ENCODE assay signal across 1 cellular context in genomic region chr9:95005276-95006141, GRCh38.
TF ChIP-seq lines count a peak whose summit lies in the region.

No MANE protein-coding gene starts in this region.

TF ChIP-seq in K562, 482 proteins besides CTCF, POLR2A, EP300 and RAD21 (continued from another document):
- TF ChIP-seq, protein P1, sequence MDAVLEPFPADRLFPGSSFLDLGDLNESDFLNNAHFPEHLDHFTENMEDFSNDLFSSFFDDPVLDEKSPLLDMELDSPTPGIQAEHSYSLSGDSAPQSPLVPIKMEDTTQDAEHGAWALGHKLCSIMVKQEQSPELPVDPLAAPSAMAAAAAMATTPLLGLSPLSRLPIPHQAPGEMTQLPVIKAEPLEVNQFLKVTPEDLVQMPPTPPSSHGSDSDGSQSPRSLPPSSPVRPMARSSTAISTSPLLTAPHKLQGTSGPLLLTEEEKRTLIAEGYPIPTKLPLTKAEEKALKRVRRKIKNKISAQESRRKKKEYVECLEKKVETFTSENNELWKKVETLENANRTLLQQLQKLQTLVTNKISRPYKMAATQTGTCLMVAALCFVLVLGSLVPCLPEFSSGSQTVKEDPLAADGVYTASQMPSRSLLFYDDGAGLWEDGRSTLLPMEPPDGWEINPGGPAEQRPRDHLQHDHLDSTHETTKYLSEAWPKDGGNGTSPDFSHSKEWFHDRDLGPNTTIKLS (IDR thresholded peaks at IDR 0.05; ENCODE audit: borderline replicate concordance, low read depth) = no peak
- no peak for TF ChIP-seq EP400 (IDR thresholded peaks at IDR 0.05)
- TF ChIP-seq MTA1 (IDR thresholded peaks at IDR 0.05; ENCODE audit: borderline replicate concordance) = no peak
- TF ChIP-seq RUNX1 (IDR thresholded peaks at IDR 0.05; ENCODE audit: low read depth) = no peak
- no peak for TF ChIP-seq MEIS2 (IDR thresholded peaks at IDR 0.05; ENCODE audit: partially characterized antibody)
- no peak for TF ChIP-seq ASH1L (IDR thresholded peaks at IDR 0.05; ENCODE audit: borderline replicate concordance, low read depth, partially characterized antibody)
- TF ChIP-seq DACH1 (IDR thresholded peaks at IDR 0.05; ENCODE audit: partially characterized antibody) = no peak
- TF ChIP-seq KDM4B (IDR thresholded peaks at IDR 0.05; ENCODE audit: borderline replicate concordance in 2 of 2, low read depth in 1 of 2) = no peak
- no peak for TF ChIP-seq GATAD2A (IDR thresholded peaks at IDR 0.05)
- TF ChIP-seq HLTF (IDR thresholded peaks at IDR 0.05) = no peak
- TF ChIP-seq CTBP1 (IDR thresholded peaks at IDR 0.05; ENCODE audit: borderline replicate concordance) = peak; percentile 81; the same call in 1 of the 2 replicates
- TF ChIP-seq, protein P2, sequence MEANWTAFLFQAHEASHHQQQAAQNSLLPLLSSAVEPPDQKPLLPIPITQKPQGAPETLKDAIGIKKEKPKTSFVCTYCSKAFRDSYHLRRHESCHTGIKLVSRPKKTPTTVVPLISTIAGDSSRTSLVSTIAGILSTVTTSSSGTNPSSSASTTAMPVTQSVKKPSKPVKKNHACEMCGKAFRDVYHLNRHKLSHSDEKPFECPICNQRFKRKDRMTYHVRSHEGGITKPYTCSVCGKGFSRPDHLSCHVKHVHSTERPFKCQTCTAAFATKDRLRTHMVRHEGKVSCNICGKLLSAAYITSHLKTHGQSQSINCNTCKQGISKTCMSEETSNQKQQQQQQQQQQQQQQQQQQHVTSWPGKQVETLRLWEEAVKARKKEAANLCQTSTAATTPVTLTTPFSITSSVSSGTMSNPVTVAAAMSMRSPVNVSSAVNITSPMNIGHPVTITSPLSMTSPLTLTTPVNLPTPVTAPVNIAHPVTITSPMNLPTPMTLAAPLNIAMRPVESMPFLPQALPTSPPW (CRISPR knock-in tag; IDR thresholded peaks at IDR 0.05) = no peak
- no peak for TF ChIP-seq CEBPZ (IDR thresholded peaks at IDR 0.05; ENCODE audit: borderline replicate concordance, low read depth, low read length)
- TF ChIP-seq, protein P3, sequence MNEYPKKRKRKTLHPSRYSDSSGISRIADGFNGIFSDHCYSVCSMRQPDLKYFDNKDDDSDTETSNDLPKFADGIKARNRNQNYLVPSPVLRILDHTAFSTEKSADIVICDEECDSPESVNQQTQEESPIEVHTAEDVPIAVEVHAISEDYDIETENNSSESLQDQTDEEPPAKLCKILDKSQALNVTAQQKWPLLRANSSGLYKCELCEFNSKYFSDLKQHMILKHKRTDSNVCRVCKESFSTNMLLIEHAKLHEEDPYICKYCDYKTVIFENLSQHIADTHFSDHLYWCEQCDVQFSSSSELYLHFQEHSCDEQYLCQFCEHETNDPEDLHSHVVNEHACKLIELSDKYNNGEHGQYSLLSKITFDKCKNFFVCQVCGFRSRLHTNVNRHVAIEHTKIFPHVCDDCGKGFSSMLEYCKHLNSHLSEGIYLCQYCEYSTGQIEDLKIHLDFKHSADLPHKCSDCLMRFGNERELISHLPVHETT (CRISPR knock-in tag; conservative IDR thresholded peaks at IDR 0.05 in 1 of 2, IDR thresholded peaks at IDR 0.05 in 1 of 2) = no peak
- TF ChIP-seq ZKSCAN8 (CRISPR knock-in tag; IDR thresholded peaks at IDR 0.05) = no peak
- TF ChIP-seq HDAC8 (tag; IDR thresholded peaks at IDR 0.05) = no peak
- 0 out of 2 replicates have a peak, but pooled peaks have one; percentile 16 for TF ChIP-seq ATF7 (IDR thresholded peaks at IDR 0.05)
- TF ChIP-seq, protein P4, sequence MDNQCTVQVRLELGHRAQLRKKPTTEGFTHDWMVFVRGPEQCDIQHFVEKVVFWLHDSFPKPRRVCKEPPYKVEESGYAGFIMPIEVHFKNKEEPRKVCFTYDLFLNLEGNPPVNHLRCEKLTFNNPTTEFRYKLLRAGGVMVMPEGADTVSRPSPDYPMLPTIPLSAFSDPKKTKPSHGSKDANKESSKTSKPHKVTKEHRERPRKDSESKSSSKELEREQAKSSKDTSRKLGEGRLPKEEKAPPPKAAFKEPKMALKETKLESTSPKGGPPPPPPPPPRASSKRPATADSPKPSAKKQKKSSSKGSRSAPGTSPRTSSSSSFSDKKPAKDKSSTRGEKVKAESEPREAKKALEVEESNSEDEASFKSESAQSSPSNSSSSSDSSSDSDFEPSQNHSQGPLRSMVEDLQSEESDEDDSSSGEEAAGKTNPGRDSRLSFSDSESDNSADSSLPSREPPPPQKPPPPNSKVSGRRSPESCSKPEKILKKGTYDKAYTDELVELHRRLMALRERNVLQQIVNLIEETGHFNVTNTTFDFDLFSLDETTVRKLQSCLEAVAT (IDR thresholded peaks at IDR 0.05) = no peak
- TF ChIP-seq BCL6 (CRISPR knock-in tag; IDR thresholded peaks at IDR 0.05) = no peak
- TF ChIP-seq ZNF77 (CRISPR knock-in tag; IDR thresholded peaks at IDR 0.05) = no peak
- TF ChIP-seq MAZ (CRISPR knock-in tag; conservative IDR thresholded peaks at IDR 0.05 in 1 of 2, IDR thresholded peaks at IDR 0.05 in 1 of 2) = 0 out of 4 replicates have a peak, but pooled peaks of 1 of the 2 experiments have one; percentile 17
- no peak for TF ChIP-seq ZC3H8 (IDR thresholded peaks at IDR 0.05)
- no peak for TF ChIP-seq KLF1 (tag; IDR thresholded peaks at IDR 0.05)
